In genomic region chr10:124941823-124942222, GRCh38 we compare ENCODE assay signal across 10 cellular contexts. TPM values are rescaled to one million over a fixed set of nuclear protein-coding genes. Genes with fewer than 3 reads are reported as not detected.
A peak's percentile ranks its signal among the peaks of the same experiment; 100 is the strongest.
DNase-seq lines count a peak whose midpoint lies in the region; ATAC-seq and TF ChIP-seq lines count a peak whose summit lies in the region.
"Had no signal": no experiment of that assay in that cellular context is flagged by ENCODE, and none has a peak within 500 bp of the region (broad histone marks: within the 10 kb centered on the region; RNA-seq: fewer than 3 reads in every experiment).

Gene ZRANB1, plus strand, starts transcription at chr10:124942123. Its CDS starts 371 bp downstream, at chr10:124942494.

- H4K20me1 ChIP-seq in GM23248 (ENCODE audit: insufficient read depth) (peaks cover 31% of the 10 kb centered on the region; the same call in 1 of the 2 replicates), SK-N-SH (ENCODE audit: insufficient read depth) (peaks cover 90% of the 10 kb centered on the region)

- H3K36me3 ChIP-seq in GM23248 (ENCODE audit: low read depth) (no peaks in the 10 kb centered on the region), SK-N-SH (replicated peaks in 1 of 2; ENCODE audit: control insufficient read depth in 1 of 2, insufficient read depth in 2 of 2, low read length in 1 of 2) (no peaks in the 10 kb centered on the region)

- H3K27ac Mint-ChIP-seq in activated T-helper 1 cell treated with anti-CD3 and anti-CD28 coated beads, Interleukin-12 subunit alpha, Interleukin-12 subunit beta, Interleukin-2, Interleukin-4 antibody, amounts not matched to agents 30 ng/mL and 10 ng/mL and 1 ng/mL, durations not matched to agents 14 hours and 24 hours and 36 hours: peak within 1 kb of the TSS; percentile 35
- no peak within 1 kb of the TSS for H3K27ac Mint-ChIP-seq in progenitor cell of endocrine pancreas

- no peaks in the 10 kb centered on the region for H3K27me3 Mint-ChIP-seq in activated T-helper 1 cell treated with anti-CD3 and anti-CD28 coated beads, Interleukin-12 subunit alpha, Interleukin-12 subunit beta, Interleukin-2, Interleukin-4 antibody, amounts not matched to agents 30 ng/mL and 10 ng/mL and 1 ng/mL, durations not matched to agents 14 hours and 24 hours and 36 hours (ENCODE audit: insufficient read depth)
- no peaks in the 10 kb centered on the region for H3K27me3 Mint-ChIP-seq in progenitor cell of endocrine pancreas

- in situ Hi-C loops in GM23248 (cut with MboI): no loop called here

- no peak for TF ChIP-seq EP300 in SK-N-SH (IDR thresholded peaks at IDR 0.05; ENCODE audit: borderline replicate concordance in 1 of 2, low read depth in 1 of 2, low read length in 1 of 2)

- H3K79me2 ChIP-seq in GM23248 (ENCODE audit: insufficient read depth) (peaks cover 89% of the 10 kb centered on the region), SK-N-SH (ENCODE audit: insufficient read depth) (peaks cover 100% of the 10 kb centered on the region)

- H3K9ac ChIP-seq in GM23248: peak within 1 kb of the TSS; percentile 75
- H3K9ac ChIP-seq in SK-N-SH: no peak within 1 kb of the TSS

- H3K4me3 Mint-ChIP-seq in activated T-helper 1 cell treated with anti-CD3 and anti-CD28 coated beads, Interleukin-12 subunit alpha, Interleukin-12 subunit beta, Interleukin-2, Interleukin-4 antibody, amounts not matched to agents 30 ng/mL and 10 ng/mL and 1 ng/mL, durations not matched to agents 14 hours and 24 hours and 36 hours: no peak within 1 kb of the TSS
- H3K4me3 Mint-ChIP-seq in progenitor cell of endocrine pancreas (ENCODE audit: low read depth): no peak within 1 kb of the TSS

- CTCF ChIA-PET in SK-N-SH (lab: Yijun Ruan, JAX): interaction anchor here (1.4 kb wide), 1 partner anchor 119 kb away, joined by 5 read pairs; no protein-coding TSS in a partner anchor

- DNase-seq in GM23248: no peak
- DNase-seq in activated T-helper 1 cell treated with anti-CD3 and anti-CD28 coated beads, Interleukin-12 subunit alpha, Interleukin-12 subunit beta, Interleukin-2, Interleukin-4 antibody, amounts not matched to agents 30 ng/mL and 10 ng/mL and 1 ng/mL, durations not matched to agents 14 hours and 24 hours and 36 hours (ENCODE audit: low spot score): no peak
- no peak for DNase-seq in left cardiac atrium
- DNase-seq in progenitor cell of endocrine pancreas (ENCODE audit: low spot score, unreplicated experiment): no peak
- no peak for DNase-seq in SK-N-SH
- no peak for DNase-seq in NCI-H1048 (lab: John Stamatoyannopoulos, UW)
- DNase-seq: NCI-H69; stimulated activated CD4-positive, alpha-beta T cell treated with anti-CD3 and anti-CD28 coated beads, Interleukin-1b, Interleukin-23, amount 100 ng/mL, for 48 hours had no signal

- H3K4me1 Mint-ChIP-seq in activated T-helper 1 cell treated with anti-CD3 and anti-CD28 coated beads, Interleukin-12 subunit alpha, Interleukin-12 subunit beta, Interleukin-2, Interleukin-4 antibody, amounts not matched to agents 30 ng/mL and 10 ng/mL and 1 ng/mL, durations not matched to agents 14 hours and 24 hours and 36 hours (ENCODE audit: low read depth): peaks cover 7% of the 10 kb centered on the region
- peaks cover 10% of the 10 kb centered on the region for H3K4me1 Mint-ChIP-seq in progenitor cell of endocrine pancreas (ENCODE audit: low read depth)

- no peaks in the 10 kb centered on the region for H3K9me2 ChIP-seq in GM23248 (ENCODE audit: insufficient read depth)
- H3K9me2 ChIP-seq in SK-N-SH: no peaks in the 10 kb centered on the region

- no peaks in the 10 kb centered on the region for H3K27me3 ChIP-seq in GM23248 (replicated peaks; ENCODE audit: insufficient read depth)
- H3K27me3 ChIP-seq in SK-N-SH (ENCODE audit: insufficient read depth): no peaks in the 10 kb centered on the region

- H2AFZ ChIP-seq in GM23248 (no peak within 1 kb of the TSS), SK-N-SH (ENCODE audit: low read depth) (no peak within 1 kb of the TSS)

- TF ChIP-seq CTCF in progenitor cell of endocrine pancreas (IDR thresholded peaks at IDR 0.05; ENCODE audit: unreplicated experiment) (no peak), SK-N-SH (IDR thresholded peaks at IDR 0.05) (no peak)

- TF ChIP-seq RAD21 in SK-N-SH (IDR thresholded peaks at IDR 0.05; ENCODE audit: low read length): no peak

- POLR2A ChIA-PET in SK-N-SH (lab: Yijun Ruan, JAX): no interaction called here

- H3K27ac ChIP-seq in GM23248: peak within 1 kb of the TSS; percentile 91
- H3K27ac ChIP-seq in SK-N-SH (ENCODE audit: low read depth in 2 of 2, low read length in 1 of 2): peak within 1 kb of the TSS in 1 of 2 experiments; percentile 22; a peak in 1 of 4 replicates

- H3K4me2 ChIP-seq in GM23248 (ENCODE audit: unreplicated experiment) (peak within 1 kb of the TSS; percentile 59), SK-N-SH (no peak within 1 kb of the TSS)

- no peaks in the 10 kb centered on the region for H3K9me3 Mint-ChIP-seq in activated T-helper 1 cell treated with anti-CD3 and anti-CD28 coated beads, Interleukin-12 subunit alpha, Interleukin-12 subunit beta, Interleukin-2, Interleukin-4 antibody, amounts not matched to agents 30 ng/mL and 10 ng/mL and 1 ng/mL, durations not matched to agents 14 hours and 24 hours and 36 hours
- no peaks in the 10 kb centered on the region for H3K9me3 Mint-ChIP-seq in progenitor cell of endocrine pancreas (ENCODE audit: low read depth)

- H3K36me3 Mint-ChIP-seq in activated T-helper 1 cell treated with anti-CD3 and anti-CD28 coated beads, Interleukin-12 subunit alpha, Interleukin-12 subunit beta, Interleukin-2, Interleukin-4 antibody, amounts not matched to agents 30 ng/mL and 10 ng/mL and 1 ng/mL, durations not matched to agents 14 hours and 24 hours and 36 hours (ENCODE audit: low read depth): peaks cover 7% of the 10 kb centered on the region
- H3K36me3 Mint-ChIP-seq in progenitor cell of endocrine pancreas (ENCODE audit: insufficient read depth): peaks cover 3% of the 10 kb centered on the region

- intact Hi-C loops in activated T-helper 1 cell treated with anti-CD3 and anti-CD28 coated beads, Interleukin-12 subunit alpha, Interleukin-12 subunit beta, Interleukin-2, Interleukin-4 antibody, amounts not matched to agents 30 ng/mL and 10 ng/mL and 1 ng/mL, durations not matched to agents 14 hours and 24 hours and 36 hours (cut with micrococcal nuclease): no loop called here
- intact Hi-C loops in left cardiac atrium (cut with DNase I): no loop called here

- H3K4me1 ChIP-seq in GM23248 (ENCODE audit: insufficient read depth): peaks cover 31% of the 10 kb centered on the region
- peaks cover 0 to 8% of the 10 kb centered on the region in 2 experiments for H3K4me1 ChIP-seq in SK-N-SH (ENCODE audit: control insufficient read depth in 1 of 2, insufficient read depth in 2 of 2, low read depth in 1 of 2, low read length in 1 of 2)

- ATAC-seq in left cardiac atrium (no peak), GM18517 (IDR thresholded peaks at IDR 0.05; ENCODE audit: unreplicated experiment) (no peak), GM19463 (IDR thresholded peaks at IDR 0.05; ENCODE audit: unreplicated experiment) (no peak)

- no peaks in the 10 kb centered on the region for H3K9me3 ChIP-seq in GM23248 (ENCODE audit: low read depth)
- no peaks in the 10 kb centered on the region for H3K9me3 ChIP-seq in SK-N-SH

- H3F3A ChIP-seq in GM23248 (ENCODE audit: insufficient read depth): peaks cover 41% of the 10 kb centered on the region
- H3F3A ChIP-seq in SK-N-SH (replicated peaks; ENCODE audit: insufficient read depth): no peaks in the 10 kb centered on the region

- H3K4me3 ChIP-seq in GM23248: no peak within 1 kb of the TSS
- no peak within 1 kb of the TSS for H3K4me3 ChIP-seq in SK-N-SH (ENCODE audit: low read depth in 2 of 2, low read length in 1 of 2)

- 98% methylated on average over 4 of the region's 4 CpGs for WGBS in GM23248 (ENCODE audit: low coverage in 1 of 2, low lambda C conversion rate in 2 of 2, missing lambda C conversion rate in 2 of 2), 2 experiments
- WGBS in SK-N-SH (ENCODE audit: low lambda C conversion rate): 97% methylated on average over 4 of the region's 4 CpGs

TF ChIP-seq in SK-N-SH, 30 proteins besides CTCF, POLR2A, EP300 and RAD21:
- TF ChIP-seq USF2 (IDR thresholded peaks at IDR 0.05; ENCODE audit: borderline replicate concordance, low read depth, low read length): no peak
- TF ChIP-seq GATA2 (CRISPR knock-in tag; IDR thresholded peaks at IDR 0.05): no peak

RNA-seq across cellular contexts. Expression of gene ZRANB1, which starts in this region (rescaled TPM):
- total RNA-seq in GM23248 (2014; rRNA removed; shearing (Covaris generic)): 21.9 and 36.5 TPM in 2 replicates
- polyA plus RNA-seq in GM23248 (2016; fragmentation: Nextera tagmentation; extraction: Ambion mirVana): 6.0 and 6.6 TPM in 2 replicates
- 15.8 and 16.0 TPM in 2 replicates for total RNA-seq in activated T-helper 1 cell treated with anti-CD3 and anti-CD28 coated beads, Interleukin-12 subunit alpha, Interleukin-12 subunit beta, Interleukin-2, Interleukin-4 antibody, amounts not matched to agents 30 ng/mL and 10 ng/mL and 1 ng/mL, durations not matched to agents 14 hours and 24 hours and 36 hours
- total RNA-seq in left cardiac atrium: 10 to 100 TPM; 22.9 to 25.7 TPM
- total RNA-seq in progenitor cell of endocrine pancreas: 27.5 and 31.1 TPM in 2 replicates
- polyA plus RNA-seq in SK-N-SH (2012; rRNA removed): 6.2 and 8.1 TPM in 2 replicates
- polyA plus RNA-seq in SK-N-SH (2012; cell fraction: cytosol; rRNA removed): 8.8 and 9.4 TPM in 2 replicates
- 4.9 and 8.8 TPM in 2 replicates for polyA plus RNA-seq in SK-N-SH (2012; cell fraction: nucleus; rRNA removed)
